17 cellular contexts compared by ENCODE assay signal in the genomic region with DNA sequence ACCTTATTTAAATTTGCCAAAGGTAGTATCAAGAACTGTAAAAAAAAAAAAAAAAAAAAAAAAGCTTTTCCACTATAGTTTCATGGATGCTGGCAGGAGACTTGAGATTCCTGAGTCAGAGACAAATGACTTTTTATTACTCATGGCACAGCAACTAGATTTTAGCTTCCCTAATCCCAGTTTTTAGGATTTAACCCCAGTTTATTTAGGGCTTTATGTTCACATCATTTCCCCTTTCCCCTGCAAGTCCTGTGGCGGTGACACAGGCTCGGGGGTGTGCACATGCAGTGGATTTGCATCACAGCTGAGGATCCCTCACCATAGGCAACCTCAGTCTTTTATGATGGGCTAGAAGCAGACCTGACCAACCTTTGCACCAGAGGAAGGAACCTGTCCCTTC.
DNase-seq lines count a peak whose midpoint lies in the region; ATAC-seq and TF ChIP-seq lines count a peak whose summit lies in the region.
"Had no signal": no experiment of that assay in that cellular context is flagged by ENCODE, and none has a peak within 500 bp of the region (broad histone marks: within the 10 kb centered on the region; RNA-seq: fewer than 3 reads in every experiment).

No MANE protein-coding gene starts in this region.

- DNase-seq in ELR (ENCODE audit: low read depth) (peak; percentile 85), NCI-H226 (peak; percentile 27), epithelial cell of esophagus (ENCODE audit: low read depth) (peak; percentile 44), G401 (ENCODE audit: low spot score) (no peak), COLO829 (ENCODE audit: low spot score) (no peak), NCI-H1417 treated with DMSO at 0.1 percent for 48 hours (lab: John Stamatoyannopoulos, UW) (no peak)
- DNase-seq: activated naive CD4-positive, alpha-beta T cell treated with anti-CD3 and anti-CD28 coated beads for 36 hours; CD4-positive, alpha-beta T cell; effector memory CD8-positive, alpha-beta T cell; head of caudate nucleus; kidney; NCI-H1048; T-helper 1 cell had no signal

- H3K4me3 ChIP-seq in epithelial cell of esophagus (ENCODE audit: low read length) (no peak overlapping the region), skeletal muscle satellite cell (ENCODE audit: low read length) (no peak overlapping the region)
- H3K4me3 ChIP-seq: tibial artery had no signal

- in situ Hi-C loops in G401 (cut with HindIII; ENCODE audit: low sequenced_read_pairs) = no loop called here

- peaks cover 53% of the 10 kb centered on the region for H3K4me1 ChIP-seq in skeletal muscle satellite cell (ENCODE audit: control insufficient read depth, insufficient read depth, low read length)

- H3K9ac ChIP-seq in skeletal muscle satellite cell (ENCODE audit: low read depth, low read length) = no peak overlapping the region

- H3K36me3 ChIP-seq in skeletal muscle satellite cell (ENCODE audit: insufficient read depth, low read length) = no peaks in the 10 kb centered on the region
- H3K36me3 ChIP-seq: brain microvascular endothelial cell, tibial artery had no signal

- no peaks in the 10 kb centered on the region for H3K27me3 ChIP-seq in skeletal muscle satellite cell (ENCODE audit: control insufficient read depth, insufficient read depth, low read length)
- H3K27me3 ChIP-seq: brain microvascular endothelial cell, tibial artery had no signal

- no peaks in the 10 kb centered on the region for H3K9me3 ChIP-seq in skeletal muscle satellite cell (replicated peaks; ENCODE audit: low read length)
- H3K9me3 ChIP-seq: tibial artery had no signal

- no peak for TF ChIP-seq CTCF in epithelial cell of esophagus (IDR thresholded peaks at IDR 0.05; ENCODE audit: insufficient read depth, low read depth, low read length, missing control alignments)

- peak overlapping the region; percentile 41 for H3K4me2 ChIP-seq in skeletal muscle satellite cell (ENCODE audit: low read length)

- ATAC-seq in GM19023 (IDR thresholded peaks at IDR 0.05; ENCODE audit: unreplicated experiment) = no peak
- ATAC-seq: effector memory CD8-positive, alpha-beta T cell had no signal

Comparison
In these comparisons a context has a peak if more than half of its experiments do, and no peak if none do; other contexts are left out.
1. DNase-seq: peak in ELR (single experiment), NCI-H226 (single experiment) and epithelial cell of esophagus (single experiment); none in G401 (single experiment), COLO829 (single experiment) and NCI-H1417 treated with DMSO at 0.1 percent for 48 hours (single experiment).